Comparison of ENCODE assay signal across 1 cellular context in the genomic region with DNA sequence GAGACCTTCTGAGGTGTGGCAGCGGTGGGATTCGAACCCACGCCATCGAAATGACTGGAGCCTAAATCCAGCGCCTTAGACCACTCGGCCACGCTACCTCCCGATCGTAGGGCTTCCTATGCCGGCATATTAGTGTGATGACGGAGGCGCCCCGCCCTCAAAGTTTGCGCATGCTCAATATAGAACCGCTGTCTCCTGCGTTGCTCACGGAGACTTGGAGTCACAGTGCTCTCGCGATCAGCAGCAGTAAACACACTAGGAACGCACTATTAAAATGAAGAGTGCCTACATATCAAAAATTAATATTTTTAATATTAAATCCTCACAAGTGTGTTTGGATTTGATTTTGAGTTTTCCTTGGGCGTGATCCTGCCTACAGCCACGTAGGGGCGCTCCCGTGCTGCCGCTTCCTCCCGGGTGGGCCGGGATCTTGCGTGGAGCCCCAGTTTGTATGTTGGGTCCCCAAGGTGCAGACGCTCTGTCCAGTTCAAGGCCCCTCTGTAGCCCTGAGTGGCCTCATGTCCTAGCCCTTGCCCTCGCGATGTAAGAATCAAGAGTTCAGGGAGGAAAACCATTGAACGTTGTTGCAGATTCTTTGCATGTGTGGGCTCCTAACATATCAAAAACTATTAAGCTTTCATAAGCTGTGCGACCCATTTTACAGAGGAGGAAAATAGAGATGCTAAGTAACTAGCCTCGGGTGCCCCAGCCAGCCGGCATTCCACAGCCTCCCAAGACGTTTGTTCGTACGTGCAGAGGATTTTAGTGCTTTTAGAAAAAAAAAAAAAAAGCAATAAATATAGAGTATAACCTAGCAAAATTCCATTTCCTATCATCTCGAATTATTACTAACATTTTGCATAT.
TF ChIP-seq lines count a peak whose summit lies in the region.

No MANE protein-coding gene starts in this region.

TF ChIP-seq in IMR-90, 13 proteins besides CTCF, POLR2A, EP300 and RAD21 (continued from another document):
- TF ChIP-seq ELK1 (IDR thresholded peaks at IDR 0.05; ENCODE audit: borderline replicate concordance, low read depth, low read length) (no peak), SMC3 (IDR thresholded peaks at IDR 0.05; ENCODE audit: low read depth, low read length) (peak; percentile 66), MXI1 (IDR thresholded peaks at IDR 0.05; ENCODE audit: borderline replicate concordance, low read depth, low read length) (no peak), BHLHE40 (IDR thresholded peaks at IDR 0.05; ENCODE audit: low read depth, low read length) (no peak), MAZ (IDR thresholded peaks at IDR 0.05; ENCODE audit: borderline replicate concordance, low read depth, low read length) (peak; percentile 98; the same call in 1 of the 2 replicates), USF2 (IDR thresholded peaks at IDR 0.05; ENCODE audit: low read depth, low read length) (no peak), RFX5 (IDR thresholded peaks at IDR 0.05; ENCODE audit: low read depth, low read length) (no peak), CHD1 (IDR thresholded peaks at IDR 0.05; ENCODE audit: low read depth, low read length) (peak; percentile 82; the same call in 1 of the 2 replicates)
